33 cellular contexts compared by ENCODE assay signal in genomic region chr6:129110687-129111343, GRCh38.
DNase-seq lines count a peak whose midpoint lies in the region; ATAC-seq, FAIRE-seq and TF ChIP-seq lines count a peak whose summit lies in the region.
"Had no signal": no experiment of that assay in that cellular context is flagged by ENCODE, and none has a peak within 500 bp of the region (broad histone marks: within the 10 kb centered on the region; RNA-seq: fewer than 3 reads in every experiment).

No MANE protein-coding gene starts in this region.

- H3K4me3 ChIP-seq in right atrium auricular region, result no peak overlapping the region
- H3K4me3 ChIP-seq in small intestine (ENCODE audit: low read depth in 1 of 2, low read length in 2 of 2), result no peak overlapping the region
- H3K4me3 ChIP-seq: A549, uterus had no signal

- H3K27ac Mint-ChIP-seq in T-helper 2 cell treated with Interferon-gamma antibody and Interleukin-4, amounts not matched to agents 5 μg/mL and 100 μg/mL, for 36 hours, result no peak overlapping the region
- H3K27ac Mint-ChIP-seq: activated naive CD8-positive, alpha-beta T cell treated with anti-CD3 and anti-CD28 coated beads, Interleukin-2, amount 50 U/mL, for 24 hours; CD8-positive, alpha-beta T cell; stimulated activated naive CD8-positive, alpha-beta T cell treated with anti-CD3 and anti-CD28 coated beads, Interleukin-15, amount 100 ng/mL, for 72 hours had no signal

- no peaks in the 10 kb centered on the region for H3K36me3 ChIP-seq in right atrium auricular region
- H3K36me3 ChIP-seq in small intestine (ENCODE audit: control insufficient read depth in 2 of 2, insufficient read depth in 2 of 2, low read length in 2 of 2), result no peaks in the 10 kb centered on the region
- H3K36me3 ChIP-seq: uterus had no signal

- H3K9me3 ChIP-seq in right atrium auricular region (no peaks in the 10 kb centered on the region), small intestine (ENCODE audit: control insufficient read depth, low read depth) (no peaks in the 10 kb centered on the region)
- H3K9me3 ChIP-seq: A549, uterus had no signal

- intact Hi-C loops in Right ventricle myocardium superior (cut with DNase I) (no loop called here), left ventricle myocardium superior (cut with micrococcal nuclease) (no loop called here)

- no peaks in the 10 kb centered on the region for H3K9me3 Mint-ChIP-seq in T-helper 2 cell treated with Interferon-gamma antibody and Interleukin-4, amounts not matched to agents 5 μg/mL and 100 μg/mL, for 36 hours
- no peaks in the 10 kb centered on the region for H3K9me3 Mint-ChIP-seq in activated T-cell treated with anti-CD3 and anti-CD28 coated beads, Interleukin-2, amount 50 U/mL, for 4 hours
- H3K9me3 Mint-ChIP-seq: activated naive CD8-positive, alpha-beta T cell treated with anti-CD3 and anti-CD28 coated beads, Interleukin-2, amount 50 U/mL, for 24 hours; CD8-positive, alpha-beta T cell; neural crest cell; stimulated activated naive CD8-positive, alpha-beta T cell treated with anti-CD3 and anti-CD28 coated beads, Interleukin-15, amount 100 ng/mL, for 72 hours had no signal

- H3K4me1 ChIP-seq in right atrium auricular region (peaks cover 0 to 53% of the 10 kb centered on the region in 2 donors), small intestine (ENCODE audit: control insufficient read depth in 2 of 2, insufficient read depth in 1 of 2, low read depth in 1 of 2, low read length in 1 of 2) (no peaks in the 10 kb centered on the region)
- H3K4me1 ChIP-seq: A549, parathyroid adenoma, uterus had no signal

- H3K4me3 Mint-ChIP-seq in T-helper 2 cell treated with Interferon-gamma antibody and Interleukin-4, amounts not matched to agents 5 μg/mL and 100 μg/mL, for 36 hours, result no peak overlapping the region
- H3K4me3 Mint-ChIP-seq in activated T-cell treated with anti-CD3 and anti-CD28 coated beads, Interleukin-2, amount 50 U/mL, for 4 hours, result no peak overlapping the region
- H3K4me3 Mint-ChIP-seq: activated naive CD8-positive, alpha-beta T cell treated with anti-CD3 and anti-CD28 coated beads, Interleukin-2, amount 50 U/mL, for 24 hours; CD8-positive, alpha-beta T cell; neural crest cell; stimulated activated naive CD8-positive, alpha-beta T cell treated with anti-CD3 and anti-CD28 coated beads, Interleukin-15, amount 100 ng/mL, for 72 hours had no signal

- H3K27ac ChIP-seq in right atrium auricular region (peak overlapping the region in 1 of 2 donors; percentile 41), small intestine (ENCODE audit: low read depth in 1 of 2, low read length in 1 of 2) (no peak overlapping the region)
- H3K27ac ChIP-seq: A549, parathyroid adenoma, RWPE1 had no signal

- ATAC-seq in Right ventricle myocardium superior (ENCODE audit: poor library complexity) (peak; percentile 18), left ventricle myocardium superior (peak; percentile 39), HG03460 (IDR thresholded peaks at IDR 0.05; ENCODE audit: unreplicated experiment) (no peak)
- ATAC-seq in activated T-cell treated with anti-CD3 and anti-CD28 coated beads, Interleukin-2, amount 50 U/mL, for 4 hours, result no peak
- ATAC-seq: A549; activated naive CD8-positive, alpha-beta T cell treated with anti-CD3 and anti-CD28 coated beads, Interleukin-2, amount 50 U/mL, for 24 hours; CD8-positive, alpha-beta T cell; left lobe of liver; SK-N-SH treated with all-trans-retinoic acid at 6 μM for 48 hours; stimulated activated naive CD8-positive, alpha-beta T cell treated with anti-CD3 and anti-CD28 coated beads, Interleukin-15, amount 100 ng/mL, for 72 hours had no signal

- H3K36me3 Mint-ChIP-seq in T-helper 2 cell treated with Interferon-gamma antibody and Interleukin-4, amounts not matched to agents 5 μg/mL and 100 μg/mL, for 36 hours (ENCODE audit: low read depth), result no peaks in the 10 kb centered on the region
- no peaks in the 10 kb centered on the region for H3K36me3 Mint-ChIP-seq in activated T-cell treated with anti-CD3 and anti-CD28 coated beads, Interleukin-2, amount 50 U/mL, for 4 hours (ENCODE audit: insufficient read depth)
- H3K36me3 Mint-ChIP-seq: CD8-positive, alpha-beta T cell had no signal

- no peak for TF ChIP-seq CTCF in right atrium auricular region (IDR thresholded peaks at IDR 0.05)

- FAIRE-seq in small intestine (lab: Jason Lieb, UNC), result no peak
- FAIRE-seq: A549, GM18507, GM19239, H54 had no signal

- H3K27me3 ChIP-seq in right atrium auricular region, result no peaks in the 10 kb centered on the region
- H3K27me3 ChIP-seq in small intestine (ENCODE audit: control insufficient read depth in 2 of 2, insufficient read depth in 2 of 2, low read length in 2 of 2), result no peaks in the 10 kb centered on the region
- H3K27me3 ChIP-seq: uterus had no signal

- H3K4me1 Mint-ChIP-seq in T-helper 2 cell treated with Interferon-gamma antibody and Interleukin-4, amounts not matched to agents 5 μg/mL and 100 μg/mL, for 36 hours (ENCODE audit: low read depth), result no peaks in the 10 kb centered on the region
- no peaks in the 10 kb centered on the region for H3K4me1 Mint-ChIP-seq in activated T-cell treated with anti-CD3 and anti-CD28 coated beads, Interleukin-2, amount 50 U/mL, for 4 hours (ENCODE audit: low read depth)
- H3K4me1 Mint-ChIP-seq: activated naive CD8-positive, alpha-beta T cell treated with anti-CD3 and anti-CD28 coated beads, Interleukin-2, amount 50 U/mL, for 24 hours; stimulated activated naive CD8-positive, alpha-beta T cell treated with anti-CD3 and anti-CD28 coated beads, Interleukin-15, amount 100 ng/mL, for 72 hours had no signal

- no peak for DNase-seq in Right ventricle myocardium superior
- no peak for DNase-seq in right atrium auricular region (ENCODE audit: low spot score)
- peak; percentile 54 for DNase-seq in amniotic epithelial cell (ENCODE audit: low read depth)
- no peak for DNase-seq in left ventricle myocardium superior
- peak; percentile 12 for DNase-seq in small intestine
- no peak for DNase-seq in T-helper 2 cell treated with Interferon-gamma antibody and Interleukin-4, amounts not matched to agents 5 μg/mL and 100 μg/mL, for 36 hours (ENCODE audit: low spot score)
- no peak for DNase-seq in activated T-cell treated with anti-CD3 and anti-CD28 coated beads, Interleukin-2, amount 50 U/mL, for 4 hours
- DNase-seq: activated CD4-positive, alpha-beta T cell treated with anti-CD3 and anti-CD28 coated beads, Interleukin-2, amount 50 U/mL, for 48 hours; activated CD4-positive, CD25-positive, alpha-beta regulatory T cell treated with anti-CD3 and anti-CD28 coated beads, Interleukin-2, amount 50 U/mL, for 72 hours; activated naive CD4-positive, alpha-beta T cell; activated naive CD8-positive, alpha-beta T cell treated with anti-CD3 and anti-CD28 coated beads, Interleukin-2, amount 50 U/mL, for 24 hours; AML-193; CD8-positive, alpha-beta T cell; cerebellar nuclear complex; EL; Kasumi-1; NCI-H1694; NCI-H2171; OCI-M1; stimulated activated CD8-positive, alpha-beta memory T cell treated with anti-CD3 and anti-CD28 coated beads, Interleukin-4, amount 100 ng/mL, for 48 hours; stimulated activated naive CD8-positive, alpha-beta T cell treated with anti-CD3 and anti-CD28 coated beads, Interleukin-15, amount 100 ng/mL, for 72 hours; T-helper 2 cell; uterus had no signal

- 17 to 51% (median 24%) methylated on average over 1 of the region's 1 CpG for WGBS in small intestine, 3 donors

- peaks cover 3% of the 10 kb centered on the region for H3K27me3 Mint-ChIP-seq in T-helper 2 cell treated with Interferon-gamma antibody and Interleukin-4, amounts not matched to agents 5 μg/mL and 100 μg/mL, for 36 hours (ENCODE audit: low read depth)
- peaks cover 3% of the 10 kb centered on the region for H3K27me3 Mint-ChIP-seq in activated T-cell treated with anti-CD3 and anti-CD28 coated beads, Interleukin-2, amount 50 U/mL, for 4 hours (ENCODE audit: low read depth)
- H3K27me3 Mint-ChIP-seq: stimulated activated naive CD8-positive, alpha-beta T cell treated with anti-CD3 and anti-CD28 coated beads, Interleukin-15, amount 100 ng/mL, for 72 hours had no signal

Comparison
In these comparisons a context has a peak if more than half of its experiments do, and no peak if none do; other contexts are left out.
1. ATAC-seq: peak in Right ventricle myocardium superior (single experiment) and left ventricle myocardium superior (single experiment); none in HG03460 (single experiment) and activated T-cell treated with anti-CD3 and anti-CD28 coated beads, Interleukin-2, amount 50 U/mL, for 4 hours (0 of 2).
2. DNase-seq: peak in amniotic epithelial cell (single experiment) and small intestine (single experiment); none in Right ventricle myocardium superior (single experiment), right atrium auricular region (single experiment), left ventricle myocardium superior (single experiment), T-helper 2 cell treated with Interferon-gamma antibody and Interleukin-4, amounts not matched to agents 5 μg/mL and 100 μg/mL, for 36 hours (single experiment) and activated T-cell treated with anti-CD3 and anti-CD28 coated beads, Interleukin-2, amount 50 U/mL, for 4 hours (single experiment).